Comparison of ENCODE assay signal across 14 cellular contexts in the genomic region with DNA sequence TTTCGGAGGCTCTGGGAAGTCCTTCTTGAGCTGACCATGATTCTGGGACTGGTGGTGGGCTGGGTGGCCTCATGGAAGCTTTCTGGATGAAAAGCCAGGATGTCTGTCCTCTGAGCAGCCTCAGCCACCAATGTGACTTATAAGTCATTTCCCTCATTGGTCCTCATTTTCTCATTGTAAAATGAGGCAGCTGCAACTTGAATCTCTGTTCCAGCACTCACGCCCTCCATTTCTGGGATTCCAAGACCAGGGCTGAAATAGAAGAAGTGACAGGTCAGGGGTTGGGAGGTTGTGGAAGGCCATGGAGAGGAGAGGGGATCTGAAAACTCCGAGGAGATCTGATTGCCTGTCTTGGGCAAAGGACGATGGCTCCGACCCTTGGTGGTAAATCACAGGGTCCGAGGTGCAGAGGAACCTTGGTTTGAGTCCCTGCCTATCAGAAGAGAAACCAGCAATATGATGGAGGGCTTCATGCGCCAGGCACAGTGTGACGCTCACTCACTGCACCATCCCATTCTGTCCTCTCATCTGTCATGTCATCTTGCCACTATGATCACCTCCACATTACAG.
"Had no signal": no experiment of that assay in that cellular context is flagged by ENCODE, and none has a peak within 500 bp of the region (broad histone marks: within the 10 kb centered on the region; RNA-seq: fewer than 3 reads in every experiment).

No MANE protein-coding gene starts in this region.

- H3K27me3 ChIP-seq: breast epithelium, hepatocyte, ovary, upper lobe of right lung had no signal

- H3K36me3 ChIP-seq: breast epithelium, ovary, upper lobe of right lung had no signal

- FAIRE-seq: endothelial cell of umbilical vein, small intestine had no signal

- H3K4me1 ChIP-seq: breast epithelium had no signal

- H3K4me3 Mint-ChIP-seq: activated naive CD8-positive, alpha-beta T cell; neural crest cell; stimulated activated effector memory CD8-positive, alpha-beta T cell treated with anti-CD3 and anti-CD28 coated beads, Interleukin-12 subunit alpha, Interleukin-12 subunit beta, amount 100 ng/mL, for 72 hours; T-helper 2 cell treated with Interferon-gamma antibody and Interleukin-4, amounts not matched to agents 5 μg/mL and 100 μg/mL, for 36 hours had no signal

- H3K27ac Mint-ChIP-seq: activated naive CD8-positive, alpha-beta T cell; T-helper 2 cell treated with Interferon-gamma antibody and Interleukin-4, amounts not matched to agents 5 μg/mL and 100 μg/mL, for 36 hours had no signal

- ATAC-seq: stimulated activated effector memory CD8-positive, alpha-beta T cell treated with anti-CD3 and anti-CD28 coated beads, Interleukin-12 subunit alpha, Interleukin-12 subunit beta, amount 100 ng/mL, for 72 hours had no signal

- H3K36me3 Mint-ChIP-seq: stimulated activated effector memory CD8-positive, alpha-beta T cell treated with anti-CD3 and anti-CD28 coated beads, Interleukin-12 subunit alpha, Interleukin-12 subunit beta, amount 100 ng/mL, for 72 hours had no signal

- DNase-seq: activated gamma-delta T cell; activated T-cell treated with anti-CD3 and anti-CD28 coated beads, Interleukin-2, amount 50 U/mL, for 48 hours; foreskin melanocyte; mucosa of descending colon; small intestine; upper lobe of right lung had no signal

- H3K9me3 ChIP-seq: breast epithelium, mucosa of descending colon, ovary, upper lobe of right lung had no signal

- H3K9me3 Mint-ChIP-seq: stimulated activated effector memory CD8-positive, alpha-beta T cell treated with anti-CD3 and anti-CD28 coated beads, Interleukin-12 subunit alpha, Interleukin-12 subunit beta, amount 100 ng/mL, for 72 hours; T-helper 2 cell treated with Interferon-gamma antibody and Interleukin-4, amounts not matched to agents 5 μg/mL and 100 μg/mL, for 36 hours had no signal

- H3K4me3 ChIP-seq: breast epithelium, hepatocyte, mucosa of descending colon, ovary, upper lobe of right lung had no signal

- H3K27me3 Mint-ChIP-seq: activated naive CD8-positive, alpha-beta T cell had no signal

- H3K27ac ChIP-seq: upper lobe of right lung had no signal
